28 cellular contexts compared by ENCODE assay signal in genomic region chr7:90007831-90008230, GRCh38.
"Had no signal": no experiment of that assay in that cellular context is flagged by ENCODE, and none has a peak within 500 bp of the region (broad histone marks: within the 10 kb centered on the region; RNA-seq: fewer than 3 reads in every experiment).

No MANE protein-coding gene starts in this region.

- H2AFZ ChIP-seq: parathyroid adenoma had no signal

- H3K27ac ChIP-seq: ovary, parathyroid adenoma, prostate gland, right lobe of liver, sigmoid colon, stomach, thoracic aorta, thyroid gland, tibial nerve, upper lobe of left lung, vagina had no signal

- DNase-seq: naive thymus-derived CD8-positive, alpha-beta T cell; nephron progenitor cell; occipital lobe; ovary; posterior cingulate gyrus; right cardiac atrium; right lobe of liver; sigmoid colon; small intestine; stimulated activated CD4-positive, alpha-beta T cell treated with anti-CD3 and anti-CD28 coated beads, Interleukin-15, amount 100 ng/mL, for 24 hours; stimulated activated CD4-positive, alpha-beta T cell treated with anti-CD3 and anti-CD28 coated beads, Interleukin-2, amount 100 ng/mL, for 24 hours; stimulated activated CD4-positive, alpha-beta T cell treated with anti-CD3 and anti-CD28 coated beads, Interleukin-2, amount 100 ng/mL, for 48 hours; stimulated activated CD4-positive, alpha-beta T cell treated with anti-CD3 and anti-CD28 coated beads, Interleukin-4, amount 100 ng/mL, for 24 hours; stimulated activated naive B cell treated with anti-CD40 and anti-IgM and Interleukin-4, amounts not matched to agents 10 μg/mL and 1 μg/mL and 100 μg/mL, for 72 hours; stimulated activated naive CD4-positive, alpha-beta T cell treated with Interleukin-2 at 50 U/mL for 16 hours; stomach; thyroid gland; trophoblast cell; upper lobe of left lung had no signal

- H3K9me3 ChIP-seq: ovary, prostate gland, right lobe of liver, sigmoid colon, stomach, thoracic aorta, thyroid gland, tibial nerve, upper lobe of left lung, vagina had no signal

- H3K4me3 ChIP-seq: ovary, prostate gland, right lobe of liver, sigmoid colon, stomach, thoracic aorta, thyroid gland, tibial nerve, upper lobe of left lung, vagina had no signal

- H3K9me3 Mint-ChIP-seq: nephron progenitor cell; neural crest cell; stimulated activated naive B cell treated with anti-CD40 and anti-IgM and Interleukin-4, amounts not matched to agents 10 μg/mL and 1 μg/mL and 100 μg/mL, for 72 hours had no signal

- H3K36me3 ChIP-seq: ovary, prostate gland, right lobe of liver, sigmoid colon, stomach, thoracic aorta, thyroid gland, tibial nerve, upper lobe of left lung, vagina had no signal

- H3K27ac Mint-ChIP-seq: naive thymus-derived CD8-positive, alpha-beta T cell; natural killer cell treated with Interleukin-12 subunit alpha and Interleukin-12 subunit beta and Interleukin-15 and Interleukin-18, amount 100 ng/mL, for 72 hours; nephron progenitor cell; stimulated activated effector memory CD8-positive, alpha-beta T cell treated with anti-CD3 and anti-CD28 coated beads, Interleukin-12 subunit alpha, Interleukin-12 subunit beta, amount 100 ng/mL, for 72 hours; stimulated activated naive B cell treated with anti-CD40 and anti-IgM and Interleukin-4, amounts not matched to agents 10 μg/mL and 1 μg/mL and 100 μg/mL, for 72 hours; stimulated activated naive CD8-positive, alpha-beta T cell treated with anti-CD3 and anti-CD28 coated beads, Interleukin-15, Interleukin-2, amounts not matched to agents 100 ng/mL and 50 ng/mL, for 24 hours had no signal

- H3K9ac ChIP-seq: parathyroid adenoma had no signal

- H3K4me3 Mint-ChIP-seq: naive thymus-derived CD8-positive, alpha-beta T cell; natural killer cell treated with Interleukin-12 subunit alpha and Interleukin-12 subunit beta and Interleukin-15 and Interleukin-18, amount 100 ng/mL, for 72 hours; nephron progenitor cell; neural crest cell; stimulated activated effector memory CD8-positive, alpha-beta T cell treated with anti-CD3 and anti-CD28 coated beads, Interleukin-12 subunit alpha, Interleukin-12 subunit beta, amount 100 ng/mL, for 72 hours; stimulated activated naive B cell treated with anti-CD40 and anti-IgM and Interleukin-4, amounts not matched to agents 10 μg/mL and 1 μg/mL and 100 μg/mL, for 72 hours; stimulated activated naive CD8-positive, alpha-beta T cell treated with anti-CD3 and anti-CD28 coated beads, Interleukin-15, Interleukin-2, amounts not matched to agents 100 ng/mL and 50 ng/mL, for 24 hours had no signal

- H3K4me1 ChIP-seq: parathyroid adenoma, prostate gland, right lobe of liver, sigmoid colon, stomach, thyroid gland, tibial nerve, upper lobe of left lung had no signal

- H3K4me1 Mint-ChIP-seq: naive thymus-derived CD8-positive, alpha-beta T cell; nephron progenitor cell; stimulated activated effector memory CD8-positive, alpha-beta T cell treated with anti-CD3 and anti-CD28 coated beads, Interleukin-12 subunit alpha, Interleukin-12 subunit beta, amount 100 ng/mL, for 72 hours; stimulated activated naive B cell treated with anti-CD40 and anti-IgM and Interleukin-4, amounts not matched to agents 10 μg/mL and 1 μg/mL and 100 μg/mL, for 72 hours had no signal

- H3K27me3 Mint-ChIP-seq: natural killer cell treated with Interleukin-12 subunit alpha and Interleukin-12 subunit beta and Interleukin-15 and Interleukin-18, amount 100 ng/mL, for 72 hours; stimulated activated naive B cell treated with anti-CD40 and anti-IgM and Interleukin-4, amounts not matched to agents 10 μg/mL and 1 μg/mL and 100 μg/mL, for 72 hours; stimulated activated naive CD8-positive, alpha-beta T cell treated with anti-CD3 and anti-CD28 coated beads, Interleukin-15, Interleukin-2, amounts not matched to agents 100 ng/mL and 50 ng/mL, for 24 hours had no signal

- H3K36me3 Mint-ChIP-seq: naive thymus-derived CD8-positive, alpha-beta T cell; natural killer cell treated with Interleukin-12 subunit alpha and Interleukin-12 subunit beta and Interleukin-15 and Interleukin-18, amount 100 ng/mL, for 72 hours; stimulated activated effector memory CD8-positive, alpha-beta T cell treated with anti-CD3 and anti-CD28 coated beads, Interleukin-12 subunit alpha, Interleukin-12 subunit beta, amount 100 ng/mL, for 72 hours; stimulated activated naive B cell treated with anti-CD40 and anti-IgM and Interleukin-4, amounts not matched to agents 10 μg/mL and 1 μg/mL and 100 μg/mL, for 72 hours had no signal

- H3K27me3 ChIP-seq: ovary, right lobe of liver, sigmoid colon, stomach, thyroid gland, tibial nerve, upper lobe of left lung, vagina had no signal

- ATAC-seq: naive thymus-derived CD8-positive, alpha-beta T cell; natural killer cell treated with Interleukin-12 subunit alpha and Interleukin-12 subunit beta and Interleukin-15 and Interleukin-18, amount 100 ng/mL, for 72 hours; right cardiac atrium; right lobe of liver; stimulated activated effector memory CD8-positive, alpha-beta T cell treated with anti-CD3 and anti-CD28 coated beads, Interleukin-12 subunit alpha, Interleukin-12 subunit beta, amount 100 ng/mL, for 72 hours; stimulated activated naive B cell treated with anti-CD40 and anti-IgM and Interleukin-4, amounts not matched to agents 10 μg/mL and 1 μg/mL and 100 μg/mL, for 72 hours had no signal
